Comparison of ENCODE assay signal across 13 cellular contexts in the genomic region with DNA sequence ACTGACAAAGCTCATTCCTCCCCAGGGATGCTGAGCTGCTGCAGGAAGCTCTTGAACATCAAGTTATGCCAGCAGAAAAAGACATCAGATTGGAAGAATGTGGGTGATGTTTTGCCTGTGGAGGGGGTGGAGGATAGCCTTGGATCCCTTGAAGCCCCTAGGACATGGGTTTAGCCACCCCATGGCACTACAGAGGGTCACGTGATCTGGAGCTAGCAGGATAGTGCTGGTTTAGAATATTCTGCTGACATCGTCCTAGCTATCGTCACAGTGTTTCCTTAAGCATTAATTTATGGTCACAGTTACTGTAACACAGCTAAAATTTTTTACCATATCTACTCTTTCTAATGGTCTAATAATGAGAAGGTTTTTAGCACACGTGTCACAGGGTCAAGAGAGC. TPM values are rescaled to one million over a fixed set of nuclear protein-coding genes. Genes with fewer than 3 reads are reported as not detected.
DNase-seq lines count a peak whose midpoint lies in the region; FAIRE-seq and TF ChIP-seq lines count a peak whose summit lies in the region.
"Had no signal": no experiment of that assay in that cellular context is flagged by ENCODE, and none has a peak within 500 bp of the region (broad histone marks: within the 10 kb centered on the region; RNA-seq: fewer than 3 reads in every experiment).

No MANE protein-coding gene starts in this region.

- no peaks in the 10 kb centered on the region for H3K79me2 ChIP-seq in H9 (ENCODE audit: insufficient read depth, low read length)
- H3K79me2 ChIP-seq in H1 (ENCODE audit: control insufficient read depth in 1 of 2, insufficient read depth in 2 of 2, low read length in 2 of 2): no peaks in the 10 kb centered on the region
- no peaks in the 10 kb centered on the region for H3K79me2 ChIP-seq in trophoblast cell (ENCODE audit: control insufficient read depth, insufficient read depth, low read length, poor library complexity)

- no peak overlapping the region for H3T11ph ChIP-seq in H9 (ENCODE audit: low read length)

- no peak overlapping the region for H2BK5ac ChIP-seq in H9 (ENCODE audit: insufficient read length, low read length)
- H2BK5ac ChIP-seq in H1 (ENCODE audit: low read depth, low read length): no peak overlapping the region
- no peak overlapping the region for H2BK5ac ChIP-seq in trophoblast cell (ENCODE audit: low read depth, low read length, poor library complexity)

- no peak for TF ChIP-seq EP300 in H1 (IDR thresholded peaks at IDR 0.05; ENCODE audit: borderline replicate concordance in 1 of 2, low read depth in 2 of 2, low read length in 2 of 2)

- H4K5ac ChIP-seq in H9 (ENCODE audit: insufficient read length, low read depth, low read length) (no peak overlapping the region), H1 (ENCODE audit: insufficient read length, low read depth, low read length) (no peak overlapping the region)

- H3K27ac Mint-ChIP-seq in H9 (no peak overlapping the region), HFFc6 (no peak overlapping the region)
- H3K27ac Mint-ChIP-seq: CD8-positive, alpha-beta memory T cell had no signal

- H3K27ac ChIP-seq in C4-2B: peak overlapping the region; percentile 14; the same call in 1 of the 2 replicates
- no peak overlapping the region for H3K27ac ChIP-seq in H9 (ENCODE audit: insufficient read length, low read depth, low read length)
- no peak overlapping the region for H3K27ac ChIP-seq in H1 (ENCODE audit: low read depth, low read length)
- H3K27ac ChIP-seq in trophoblast cell (ENCODE audit: low read depth, low read length): no peak overlapping the region
- H3K27ac ChIP-seq: HL-60 had no signal

- H2BK15ac ChIP-seq in H9 (ENCODE audit: low read depth, low read length) (no peak overlapping the region), H1 (ENCODE audit: low read length) (no peak overlapping the region)

- H3K36me3 Mint-ChIP-seq in H9 (ENCODE audit: insufficient read depth in 1 of 3, low read depth in 3 of 3) (no peaks in the 10 kb centered on the region), HFFc6 (ENCODE audit: low read depth) (no peaks in the 10 kb centered on the region)
- H3K36me3 Mint-ChIP-seq: CD8-positive, alpha-beta memory T cell had no signal

- H3K79me1 ChIP-seq in H9 (ENCODE audit: insufficient read depth, low read depth, low read length, poor library complexity, severe bottlenecking): no peaks in the 10 kb centered on the region
- H3K79me1 ChIP-seq in H1 (ENCODE audit: low read depth, low read length): no peaks in the 10 kb centered on the region
- no peaks in the 10 kb centered on the region for H3K79me1 ChIP-seq in trophoblast cell (ENCODE audit: low read length)

- H3K9me3 Mint-ChIP-seq in H9: no peaks in the 10 kb centered on the region
- no peaks in the 10 kb centered on the region for H3K9me3 Mint-ChIP-seq in HFFc6
- H3K9me3 Mint-ChIP-seq: CD8-positive, alpha-beta memory T cell had no signal

- H3K36me3 ChIP-seq in H1 (ENCODE audit: control insufficient read depth in 2 of 4, insufficient read depth in 4 of 4, low read length in 3 of 4): no peaks in the 10 kb centered on the region
- H3K36me3 ChIP-seq in trophoblast cell (ENCODE audit: control insufficient read depth in 1 of 2, insufficient read depth in 2 of 2, low read length in 2 of 2): no peaks in the 10 kb centered on the region

- no peaks in the 10 kb centered on the region for H3K4me1 Mint-ChIP-seq in H9
- H3K4me1 Mint-ChIP-seq in HFFc6 (ENCODE audit: low read depth): no peaks in the 10 kb centered on the region
- H3K4me1 Mint-ChIP-seq: CD8-positive, alpha-beta memory T cell had no signal

- H3K18ac ChIP-seq in H9 (ENCODE audit: insufficient read length, low read depth, low read length) (no peak overlapping the region), H1 (ENCODE audit: extremely low read depth, low read length) (no peak overlapping the region), trophoblast cell (ENCODE audit: low read length) (no peak overlapping the region)

- H3K4ac ChIP-seq in H9 (ENCODE audit: low read depth, low read length): no peak overlapping the region
- H3K4ac ChIP-seq in H1 (replicated peaks; ENCODE audit: insufficient read length, low read depth, low read length): no peak overlapping the region
- no peak overlapping the region for H3K4ac ChIP-seq in trophoblast cell (ENCODE audit: low read depth, low read length)

- no CpG with 5 or more reads among the region's 4 CpGs for WGBS in H9 (ENCODE audit: extremely low coverage, insufficient read length, low lambda C conversion rate)
- 74% methylated on average over 4 of the region's 4 CpGs; no CpG with 5 or more reads in 1 of the 2 experiments for WGBS in H1 (ENCODE audit: extremely low coverage in 1 of 2, insufficient coverage in 1 of 2, insufficient read length in 1 of 2, insufficient replicate concordance in 2 of 2, low coverage in 1 of 2, low lambda C conversion rate in 2 of 2, missing lambda C conversion rate in 1 of 2), 2 experiments
- no CpG with 5 or more reads among the region's 4 CpGs for WGBS in trophoblast cell (ENCODE audit: extremely low coverage, insufficient coverage, insufficient read length)

- no peak overlapping the region for H4K91ac ChIP-seq in H9 (ENCODE audit: insufficient read length, low read depth, low read length)
- H4K91ac ChIP-seq in H1 (replicated peaks; ENCODE audit: insufficient read length, low read length): no peak overlapping the region
- no peak overlapping the region for H4K91ac ChIP-seq in trophoblast cell (ENCODE audit: low read depth, low read length)

- H3K27me3 Mint-ChIP-seq in H9 (ENCODE audit: low read depth) (no peaks in the 10 kb centered on the region; the same call in 1 of the 2 replicates), HFFc6 (ENCODE audit: insufficient read depth) (peaks cover 2% of the 10 kb centered on the region; the same call in 1 of the 2 replicates)

- H3K56ac ChIP-seq in H9 (ENCODE audit: insufficient read length, low read depth, low read length) (no peak overlapping the region), H1 (replicated peaks; ENCODE audit: insufficient read length, low read depth, low read length) (no peak overlapping the region)

- H3K23ac ChIP-seq in H9 (ENCODE audit: insufficient read length, low read depth, low read length) (no peak overlapping the region), H1 (ENCODE audit: insufficient read length) (no peak overlapping the region), trophoblast cell (ENCODE audit: low read length) (no peak overlapping the region)

- H3K4me3 Mint-ChIP-seq in H9: no peak overlapping the region
- no peak overlapping the region for H3K4me3 Mint-ChIP-seq in HFFc6
- H3K4me3 Mint-ChIP-seq: CD8-positive, alpha-beta memory T cell had no signal

- TF ChIP-seq CTCF in C4-2B (conservative IDR thresholded peaks at IDR 0.05) (no peak), H9 (conservative IDR thresholded peaks at IDR 0.05) (no peak), H1 (IDR thresholded peaks at IDR 0.05; ENCODE audit: control extremely low read depth in 1 of 3, insufficient read depth in 1 of 3, low read depth in 1 of 3, low read length in 3 of 3) (no peak), HFFc6 (IDR thresholded peaks at IDR 0.05) (no peak)

- no peak overlapping the region for H2BK12ac ChIP-seq in H9 (ENCODE audit: insufficient read length, low read depth, low read length)
- no peak overlapping the region for H2BK12ac ChIP-seq in H1 (ENCODE audit: low read depth, low read length)
- H2BK12ac ChIP-seq in trophoblast cell (ENCODE audit: low read length): no peak overlapping the region

- no peak overlapping the region for H3K4me2 ChIP-seq in H9 (ENCODE audit: insufficient read depth, insufficient read length, low read length)
- no peak overlapping the region for H3K4me2 ChIP-seq in H1 (ENCODE audit: insufficient read depth in 1 of 2, low read depth in 2 of 2, low read length in 2 of 2)
- H3K4me2 ChIP-seq in trophoblast cell (ENCODE audit: low read length): no peak overlapping the region

- H2AFZ ChIP-seq in H9 (ENCODE audit: low read length) (peak overlapping the region; percentile 59), H1 (ENCODE audit: low read length) (peak overlapping the region; percentile 49; the same call in 1 of the 2 replicates), trophoblast cell (ENCODE audit: insufficient read depth, low read length, poor library complexity) (no peak overlapping the region)

- no peaks in the 10 kb centered on the region for H3K27me3 ChIP-seq in H9 (ENCODE audit: insufficient read depth, low read length)
- no peaks in the 10 kb centered on the region for H3K27me3 ChIP-seq in H1 (replicated peaks in 1 of 4; ENCODE audit: control insufficient read depth in 3 of 4, extremely low read depth in 1 of 4, insufficient read depth in 3 of 4, low read length in 3 of 4)
- no peaks in the 10 kb centered on the region for H3K27me3 ChIP-seq in trophoblast cell (ENCODE audit: insufficient read depth, low read length)

- H3K9me3 ChIP-seq in H9 (ENCODE audit: control insufficient read depth, low read depth, low read length) (no peaks in the 10 kb centered on the region), H1 (ENCODE audit: insufficient read depth in 2 of 2, low read depth in 1 of 2, low read length in 1 of 2) (no peaks in the 10 kb centered on the region), trophoblast cell (ENCODE audit: insufficient read depth, low read depth, low read length) (no peaks in the 10 kb centered on the region)
- H3K9me3 ChIP-seq: Caco-2 had no signal

- H3K9ac ChIP-seq in H9 (ENCODE audit: extremely low read depth, insufficient read length, low read length) (no peak overlapping the region), H1 (replicated peaks in 1 of 4; ENCODE audit: extremely low read depth in 1 of 4, low read depth in 3 of 4, low read length in 3 of 4) (no peak overlapping the region), trophoblast cell (ENCODE audit: low read length) (peak overlapping the region; percentile 3)

- H3K23me2 ChIP-seq in H9 (ENCODE audit: insufficient read length, low read depth, low read length, poor library complexity, severe bottlenecking): no peaks in the 10 kb centered on the region
- H3K23me2 ChIP-seq in H1 (ENCODE audit: low read depth, low read length): no peaks in the 10 kb centered on the region

- H4K20me1 ChIP-seq in H9 (ENCODE audit: control insufficient read depth, insufficient read depth, insufficient read length) (no peaks in the 10 kb centered on the region), H1 (replicated peaks in 1 of 2; ENCODE audit: control insufficient read depth in 1 of 2, insufficient read depth in 2 of 2, low read length in 2 of 2) (no peaks in the 10 kb centered on the region)

- H2AK5ac ChIP-seq in H9 (ENCODE audit: insufficient read length, low read length): no peak overlapping the region
- H2AK5ac ChIP-seq in H1 (ENCODE audit: low read depth, low read length): no peak overlapping the region
- no peak overlapping the region for H2AK5ac ChIP-seq in trophoblast cell (ENCODE audit: low read length)

- H3K4me1 ChIP-seq in H9 (ENCODE audit: insufficient read depth, low read length): no peaks in the 10 kb centered on the region
- no peaks in the 10 kb centered on the region for H3K4me1 ChIP-seq in H1 (replicated peaks in 1 of 4; ENCODE audit: control insufficient read depth in 3 of 4, insufficient read depth in 4 of 4, low read length in 3 of 4)
- no peaks in the 10 kb centered on the region for H3K4me1 ChIP-seq in trophoblast cell (ENCODE audit: control insufficient read depth in 1 of 2, insufficient read depth in 2 of 2, low read length in 2 of 2)
- H3K4me1 ChIP-seq: Caco-2 had no signal

- CTCF ChIA-PET in H1 (lab: Charles Lee; ENCODE audit: partially characterized antibody): interaction anchor here (0.6 to 4.9 kb wide), 64 partner anchors 10 to 1511 kb away, joined by 3 to 46 read pairs (median 4); no protein-coding TSS in a partner anchor

- H4K8ac ChIP-seq in H9 (replicated peaks; ENCODE audit: insufficient read length, low read depth, low read length) (no peak overlapping the region), H1 (ENCODE audit: extremely low read depth, insufficient read depth, low read length) (no peak overlapping the region), trophoblast cell (ENCODE audit: low read depth, low read length) (no peak overlapping the region)

- TF ChIP-seq POLR2A in H1 (IDR thresholded peaks at IDR 0.05; ENCODE audit: control extremely low read depth in 1 of 2, low read depth in 2 of 2, low read length in 2 of 2): no peak

- no peak overlapping the region for H2BK120ac ChIP-seq in H9 (ENCODE audit: low read depth, low read length, poor library complexity, severe bottlenecking)
- H2BK120ac ChIP-seq in H1 (replicated peaks; ENCODE audit: low read depth, low read length): no peak overlapping the region
- H2BK120ac ChIP-seq in trophoblast cell (ENCODE audit: insufficient read depth, low read length, poor library complexity): no peak overlapping the region

- no peak for DNase-seq in H9
- DNase-seq in H1 (ENCODE audit: low read depth in 1 of 2, low spot score in 2 of 2): no peak
- DNase-seq in trophoblast cell: no peak
- DNase-seq in NCI-H2029 treated with DMSO at 0.1 percent for 48 hours (lab: John Stamatoyannopoulos, UW): no peak
- DNase-seq in HFFc6: no peak
- DNase-seq: Caco-2; CD8-positive, alpha-beta memory T cell; GF-D8; H7; KG1 had no signal

- POLR2A ChIA-PET in H1 (lab: Charles Lee; ENCODE audit: partially characterized antibody): interaction anchor here (0.6 kb wide), 1 partner anchor 229 kb away, joined by 5 read pairs; no protein-coding TSS in a partner anchor

- H2BK20ac ChIP-seq in H9 (ENCODE audit: low read depth, low read length, poor library complexity, severe bottlenecking): no peak overlapping the region
- no peak overlapping the region for H2BK20ac ChIP-seq in H1 (ENCODE audit: low read length)

- H3K14ac ChIP-seq in H9 (ENCODE audit: insufficient read depth, low read length) (no peak overlapping the region), H1 (ENCODE audit: insufficient read length) (no peak overlapping the region), trophoblast cell (ENCODE audit: low read length) (no peak overlapping the region)

- no peak for FAIRE-seq in H1 (lab: Jason Lieb, UNC)

- no peak overlapping the region for H4K12ac ChIP-seq in trophoblast cell (ENCODE audit: low read depth, low read length)

- H3K4me3 ChIP-seq in H1 (ENCODE audit: extremely low read depth in 1 of 4, insufficient read depth in 2 of 4, low read depth in 3 of 4, low read length in 4 of 4) (no peak overlapping the region), trophoblast cell (ENCODE audit: low read depth, low read length) (no peak overlapping the region)

- TF ChIP-seq RAD21 in H1 (IDR thresholded peaks at IDR 0.05 in 1 of 2, conservative IDR thresholded peaks at IDR 0.05 in 1 of 2; ENCODE audit: low read depth in 2 of 2, low read length in 2 of 2): no peak

RNA-seq across cellular contexts. Expression of a gene that starts 20.2 kb away (rescaled TPM):
- 48.0 and 49.4 TPM in 2 replicates for total RNA-seq in H9 (2021)
- total RNA-seq in H1 (2021; fragmentation: NEBNext Ultra II Directional; extraction: Animal tissue kit (Norgen Biotek cat#: 25700)): 44.2 and 45.9 TPM in 2 replicates
- polyA plus RNA-seq in H1 (2011; rRNA removed): 20.0 and 42.4 TPM in 2 replicates
- polyA plus RNA-seq in H1 (2011; cell fraction: cytosol; rRNA removed): 23.9 TPM
- polyA plus RNA-seq in H1 (2011; cell fraction: nucleus; rRNA removed): 62.1 TPM
- 20.1 to 31.4 TPM (median 27.4 TPM) in 4 replicates for polyA plus RNA-seq in H1 (2012, experiment 1 of 2)
- polyA plus RNA-seq in H1 (2012, experiment 2 of 2): 13.4 TPM
- 20.7 TPM for polyA plus RNA-seq in H1 (2013, experiment 1 of 2)
- polyA plus RNA-seq in H1 (2013, experiment 2 of 2): 18.6 TPM
- 19.3 and 19.6 TPM in 2 replicates for polyA minus RNA-seq in H1 (2011; rRNA and poly(A)+ RNA removed)
- 15.5 TPM for polyA minus RNA-seq in H1 (2011; cell fraction: cytosol; rRNA and poly(A)+ RNA removed)
- polyA minus RNA-seq in H1 (2011; cell fraction: nucleus; rRNA and poly(A)+ RNA removed): 23.6 TPM
- 37.5 and 38.8 TPM in 2 replicates for polyA plus RNA-seq in trophoblast cell (2013)
- 10 to 100 TPM; 28.7 to 36.5 (median 33.0) TPM for total RNA-seq in HFFc6 (2021; fragmentation: NEBNext Ultra II Directional; extraction: Animal tissue kit (Norgen Biotek cat#: 25700))

RNA-seq across cellular contexts. Expression of a gene that starts 28.4 kb away (rescaled TPM):
- total RNA-seq in H9 (2021): 9.9 and 11.5 TPM in 2 replicates
- total RNA-seq in H1 (2021; fragmentation: NEBNext Ultra II Directional; extraction: Animal tissue kit (Norgen Biotek cat#: 25700)): 5.8 and 10.0 TPM in 2 replicates
- polyA plus RNA-seq in H1 (2011; rRNA removed): 2.6 and 6.8 TPM in 2 replicates
- polyA plus RNA-seq in H1 (2011; cell fraction: cytosol; rRNA removed): 1.5 TPM
- 27.2 TPM for polyA plus RNA-seq in H1 (2011; cell fraction: nucleus; rRNA removed)
- 1.8 to 20.9 TPM (median 2.9 TPM) in 4 replicates for polyA plus RNA-seq in H1 (2012, experiment 1 of 2)
- polyA plus RNA-seq in H1 (2012, experiment 2 of 2): 0.37 TPM
- polyA plus RNA-seq in H1 (2013, experiment 1 of 2): 8.9 TPM
- polyA plus RNA-seq in H1 (2013, experiment 2 of 2): 5.8 TPM
- not detected in 2 replicates for polyA minus RNA-seq in H1 (2011; rRNA and poly(A)+ RNA removed)
- polyA minus RNA-seq in H1 (2011; cell fraction: cytosol; rRNA and poly(A)+ RNA removed): not detected
- polyA minus RNA-seq in H1 (2011; cell fraction: nucleus; rRNA and poly(A)+ RNA removed): 2.2 TPM
- polyA plus RNA-seq in trophoblast cell (2013): 6.5 and 7.5 TPM in 2 replicates
- not detected for total RNA-seq in HFFc6 (2021; fragmentation: NEBNext Ultra II Directional; extraction: Animal tissue kit (Norgen Biotek cat#: 25700))
- total RNA-seq: A673 had no signal
